8 cellular contexts compared by ENCODE assay signal in genomic region chr11:17014321-17014773, GRCh38. TPM values are rescaled to one million over a fixed set of nuclear protein-coding genes. Genes with fewer than 3 reads are reported as not detected.
DNase-seq lines count a peak whose midpoint lies in the region; ATAC-seq and TF ChIP-seq lines count a peak whose summit lies in the region.

PLEKHA7 (minus strand) TSS chr11:17014414; CDS start chr11:17014401, 13 bp downstream.

- 0 to 1% (median 1%) methylated on average over 8 to 65 of the region's 68 CpGs; no CpG with 5 or more reads in 1 of the 5 donors for WGBS in stomach, 5 donors

- no peaks in the 10 kb centered on the region for H3F3A ChIP-seq in DOHH2 (ENCODE audit: control insufficient read depth, insufficient read depth)

- no peak for TF ChIP-seq CTCF in DOHH2 (IDR thresholded peaks at IDR 0.05; ENCODE audit: low read depth, low read length, poor library complexity, severe bottlenecking)
- TF ChIP-seq CTCF in astrocyte of the spinal cord (IDR thresholded peaks at IDR 0.05; ENCODE audit: low read depth, low read length), result no peak
- TF ChIP-seq CTCF in kidney epithelial cell (IDR thresholded peaks at IDR 0.05; ENCODE audit: insufficient read depth, low read length, poor library complexity, severe bottlenecking), result no peak
- TF ChIP-seq CTCF in stomach (IDR thresholded peaks at IDR 0.05), result no peak

- H3K9me2 ChIP-seq in DOHH2 (replicated peaks; ENCODE audit: control insufficient read depth, low read length), result no peaks in the 10 kb centered on the region

- peak within 1 kb of the TSS; percentile 23 for H3K4me3 ChIP-seq in DOHH2 (ENCODE audit: low read length)
- peak within 1 kb of the TSS; percentile 66 for H3K4me3 ChIP-seq in Jurkat, Clone E6-1 (ENCODE audit: low read length)
- H3K4me3 ChIP-seq in astrocyte of the spinal cord (ENCODE audit: low read depth, low read length), result peak within 1 kb of the TSS; percentile 50
- peak within 1 kb of the TSS; percentile 75 for H3K4me3 ChIP-seq in kidney epithelial cell (ENCODE audit: low read depth, low read length)
- H3K4me3 ChIP-seq in stomach, result peak within 1 kb of the TSS; percentile 69 to 95 (median 80)

- H4K20me1 ChIP-seq in DOHH2 (ENCODE audit: control insufficient read depth, insufficient read depth, low read depth, low read length), result no peaks in the 10 kb centered on the region

- H3K79me2 ChIP-seq in DOHH2 (ENCODE audit: control insufficient read depth, low read length), result no peaks in the 10 kb centered on the region

- H3K4me2 ChIP-seq in DOHH2 (ENCODE audit: low read length), result peak within 1 kb of the TSS; percentile 53

- no peak for TF ChIP-seq EP300 in stomach (IDR thresholded peaks at IDR 0.05)

- TF ChIP-seq POLR2A in stomach (IDR thresholded peaks at IDR 0.05), result no peak

- H3K27me3 ChIP-seq in DOHH2 (ENCODE audit: control insufficient read depth, low read length) (peaks cover 49% of the 10 kb centered on the region), kidney epithelial cell (ENCODE audit: control insufficient read depth, insufficient read depth, low read length) (no peaks in the 10 kb centered on the region), stomach (peaks cover 0 to 29% (median 8%) of the 10 kb centered on the region in 3 donors)

- ATAC-seq in HG02642 (IDR thresholded peaks at IDR 0.05; ENCODE audit: poor library complexity, unreplicated experiment), result no peak
- no peak for ATAC-seq in GM18909 (IDR thresholded peaks at IDR 0.05; ENCODE audit: poor library complexity, unreplicated experiment)

- in situ Hi-C loops in astrocyte of the spinal cord (cut with HindIII; ENCODE audit: low sequenced_read_pairs), result no loop called here

- intact Hi-C loops in stomach (cut with DNase I; ENCODE audit: low total_unique reads), result no loop called here

- H3K36me3 ChIP-seq in DOHH2 (ENCODE audit: control insufficient read depth, low read length), result no peaks in the 10 kb centered on the region
- peaks cover 1% of the 10 kb centered on the region for H3K36me3 ChIP-seq in kidney epithelial cell (ENCODE audit: control insufficient read depth, insufficient read depth, low read length)
- H3K36me3 ChIP-seq in stomach, result no peaks in the 10 kb centered on the region

- H3K9me3 ChIP-seq in DOHH2 (ENCODE audit: control insufficient read depth, insufficient read depth, low read length), result no peaks in the 10 kb centered on the region
- no peaks in the 10 kb centered on the region for H3K9me3 ChIP-seq in stomach

- no peak for DNase-seq in Jurkat, Clone E6-1 (ENCODE audit: low read depth, low spot score)
- no peak for DNase-seq in astrocyte of the spinal cord (ENCODE audit: low read depth, low spot score)
- no peak for DNase-seq in kidney epithelial cell (ENCODE audit: low read depth)
- peak; percentile 34 for DNase-seq in stomach
- no peak for DNase-seq in OCI-M2 (lab: John Stamatoyannopoulos, UW; ENCODE audit: unreplicated experiment)

- H3K27ac ChIP-seq in DOHH2 (ENCODE audit: low read depth, low read length) (no peak within 1 kb of the TSS), stomach (peak within 1 kb of the TSS; percentile 85 to 98 (median 90))

- H3K4me1 ChIP-seq in DOHH2 (ENCODE audit: control insufficient read depth, low read length) (peaks cover 4% of the 10 kb centered on the region; the same call in 1 of the 2 replicates), stomach (peaks cover 0 to 41% (median 34%) of the 10 kb centered on the region in 4 donors)

RNA-seq across cellular contexts. Expression of gene PLEKHA7, which starts in this region (rescaled TPM):
- polyA plus RNA-seq in Jurkat, Clone E6-1 (2012; ENCODE audit: insufficient read depth, insufficient read length), result 17.3 TPM
- total RNA-seq in kidney epithelial cell (17.7 and 25.3 TPM in 2 replicates), stomach (10 to 100 TPM; 31.2 to 82.3 (median 69.2) TPM)
- polyA plus RNA-seq in stomach, result 10 to 100 TPM; 12.8 to 20.5 (median 18.0) TPM

Comparison
In these comparisons a context has a peak if more than half of its experiments do, and no peak if none do; other contexts are left out.
1. H3K4me3 ChIP-seq: peak in every context shown above with its lines; median percentile 80 in stomach; 75 in kidney epithelial cell; 66 in Jurkat, Clone E6-1; 50 in astrocyte of the spinal cord; 23 in DOHH2.